23 cellular contexts compared by ENCODE assay signal in genomic region chr2:241554610-241555322, GRCh38. TPM values are rescaled to one million over a fixed set of nuclear protein-coding genes. Genes with fewer than 3 reads are reported as not detected.
DNase-seq lines count a peak whose midpoint lies in the region; ATAC-seq and TF ChIP-seq lines count a peak whose summit lies in the region.
"Had no signal": no experiment of that assay in that cellular context is flagged by ENCODE, and none has a peak within 500 bp of the region (broad histone marks: within the 10 kb centered on the region; RNA-seq: fewer than 3 reads in every experiment).

No MANE protein-coding gene starts in this region.

- ATAC-seq in lower lobe of right lung (peak; percentile 18 to 32), HG03565 (IDR thresholded peaks at IDR 0.05; ENCODE audit: unreplicated experiment) (no peak)

- no peak for TF ChIP-seq CTCF in RWPE1 (conservative IDR thresholded peaks at IDR 0.05; ENCODE audit: low read depth)
- no peak for TF ChIP-seq CTCF in chondrocyte (IDR thresholded peaks at IDR 0.05)
- TF ChIP-seq CTCF in lower lobe of right lung (IDR thresholded peaks at IDR 0.05), result no peak
- no peak for TF ChIP-seq CTCF in mesothelial cell of epicardium (IDR thresholded peaks at IDR 0.05; ENCODE audit: unreplicated experiment)

- H3K4me3 Mint-ChIP-seq in chondrocyte (ENCODE audit: unreplicated experiment) (no peak overlapping the region), mesothelial cell of epicardium (no peak overlapping the region)
- H3K4me3 Mint-ChIP-seq: H9 had no signal

- H3K27ac ChIP-seq in RWPE1 (peak overlapping the region; percentile 63; the same call in 1 of the 2 replicates), lower lobe of right lung (peak overlapping the region; percentile 11)
- H3K27ac ChIP-seq: GM23248, KMS-11 had no signal

- intact Hi-C loops in lower lobe of right lung (cut with DNase I), result no loop called here

- DNase-seq in RWPE1 (ENCODE audit: low spot score) (no peak), chondrocyte (ENCODE audit: low spot score) (peak; percentile 22), lower lobe of right lung (no peak), mesothelial cell of epicardium (ENCODE audit: low spot score in 2 of 2, unreplicated experiment in 2 of 2) (no peak), KG1 (lab: John Stamatoyannopoulos, UW) (no peak), NCI-H446 treated with DMSO at 0.1 percent for 48 hours (lab: John Stamatoyannopoulos, UW) (no peak)
- DNase-seq: Calu3, DND-41, GM23248, IMR-90, MM.1S, NCI-H1048, NCI-H1417, NCI-H1694, NCI-H2029 treated with DMSO at 0.1 percent for 48 hours, NCI-H2227 treated with DMSO at 0.1 percent for 48 hours, NCI-H510A, RPMI8226, SHP77 treated with DMSO at 0.1 percent for 48 hours had no signal

- POLR2A ChIA-PET in RWPE1 (lab: Yijun Ruan, JAX; ENCODE audit: low non-redundant PET), result no interaction called here

- peaks cover 21% of the 10 kb centered on the region for H3K4me1 Mint-ChIP-seq in chondrocyte (ENCODE audit: low read depth)
- peaks cover 24% of the 10 kb centered on the region for H3K4me1 Mint-ChIP-seq in mesothelial cell of epicardium

- H3K27me3 ChIP-seq in lower lobe of right lung (ENCODE audit: low read depth), result peaks cover 4% of the 10 kb centered on the region
- H3K27me3 ChIP-seq: BE2C had no signal

- H3K27ac Mint-ChIP-seq in chondrocyte (ENCODE audit: unreplicated experiment), result no peak overlapping the region
- no peak overlapping the region for H3K27ac Mint-ChIP-seq in mesothelial cell of epicardium

- H3K27me3 Mint-ChIP-seq in chondrocyte (ENCODE audit: low read depth) (no peaks in the 10 kb centered on the region), mesothelial cell of epicardium (ENCODE audit: low read depth) (peaks cover 7% of the 10 kb centered on the region)

- peaks cover 8% of the 10 kb centered on the region for H3K9me3 Mint-ChIP-seq in chondrocyte (ENCODE audit: low read depth)
- H3K9me3 Mint-ChIP-seq in mesothelial cell of epicardium, result peaks cover 10% of the 10 kb centered on the region

- H3K36me3 Mint-ChIP-seq in chondrocyte (ENCODE audit: low read depth), result peaks cover 2% of the 10 kb centered on the region
- H3K36me3 Mint-ChIP-seq in mesothelial cell of epicardium, result peaks cover 7% of the 10 kb centered on the region

- peaks cover 5% of the 10 kb centered on the region for H3K9me3 ChIP-seq in lower lobe of right lung
- H3K9me3 ChIP-seq: BE2C had no signal

- CTCF ChIA-PET in RWPE1 (lab: Yijun Ruan, JAX), result interaction anchor here (0.6 kb wide), 1 partner anchor 104 kb away, joined by 3 read pairs; no protein-coding TSS in a partner anchor

- peaks cover 20% of the 10 kb centered on the region for H3K4me1 ChIP-seq in lower lobe of right lung
- H3K4me1 ChIP-seq: BE2C had no signal

- no peak overlapping the region for H3K4me3 ChIP-seq in lower lobe of right lung
- H3K4me3 ChIP-seq: GM23248 had no signal

- H3K36me3 ChIP-seq in lower lobe of right lung, result no peaks in the 10 kb centered on the region
- H3K36me3 ChIP-seq: BE2C had no signal

RNA-seq across cellular contexts. Expression of gene BOK, which starts 3.8 kb away (rescaled TPM):
- 28.5 to 46.8 TPM (median 44.6 TPM) in 3 replicates for total RNA-seq in chondrocyte
- 44.2 TPM for total RNA-seq in lower lobe of right lung
- 33.0 to 37.2 TPM (median 36.0 TPM) in 3 replicates for total RNA-seq in mesothelial cell of epicardium

RNA-seq across cellular contexts. Expression of gene STK25, which starts 46.4 kb away (rescaled TPM):
- total RNA-seq in chondrocyte (158 to 174 TPM (median 169 TPM) in 3 replicates), lower lobe of right lung (125 TPM), mesothelial cell of epicardium (183 to 193 TPM (median 192 TPM) in 3 replicates)
